Comparison of ENCODE assay signal across 8 cellular contexts in the genomic region with DNA sequence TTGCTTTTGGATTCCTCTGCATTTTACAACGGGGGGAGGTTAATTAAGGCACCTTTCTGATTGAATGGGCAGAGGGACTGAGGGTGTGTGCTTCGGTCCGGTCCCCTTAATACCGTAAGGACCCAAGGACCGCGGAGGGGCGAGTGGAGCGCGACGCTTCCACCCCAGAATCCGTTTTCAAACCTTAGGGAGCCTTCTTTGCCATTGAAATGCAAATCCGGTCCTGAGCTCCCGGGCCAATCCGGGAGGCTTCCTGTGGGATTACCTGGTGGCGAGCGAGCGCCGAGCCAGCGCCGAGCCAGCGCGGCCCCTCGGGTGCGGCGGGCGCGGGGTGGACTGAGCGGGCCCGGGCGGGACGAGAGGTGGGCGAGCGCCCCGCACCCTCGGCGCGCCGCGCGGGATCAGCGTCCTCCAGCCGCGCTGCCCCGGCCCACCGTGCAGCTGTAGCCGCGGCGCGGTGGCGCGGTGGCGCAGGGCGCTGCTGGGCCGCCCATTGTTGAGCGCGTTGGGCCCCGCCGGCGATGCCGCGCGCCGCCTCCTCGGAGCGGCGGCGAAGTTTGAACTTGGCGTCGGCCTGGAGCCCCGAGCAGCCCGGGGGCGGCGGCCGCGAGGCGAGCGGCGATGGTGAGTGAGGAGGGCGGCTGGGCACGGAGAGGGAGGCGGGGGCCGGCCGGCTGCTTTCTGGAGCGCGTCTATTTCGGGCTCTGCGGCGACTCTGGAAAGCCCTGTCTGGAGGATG.
DNase-seq lines count a peak whose midpoint lies in the region; ATAC-seq and TF ChIP-seq lines count a peak whose summit lies in the region.

No MANE protein-coding gene starts in this region.

- H3K27me3 ChIP-seq in Peyer's patch: no peaks in the 10 kb centered on the region

- peak; percentile 70 to 90 (median 84) for DNase-seq in NCI-H1417 (lab: John Stamatoyannopoulos, UW)
- no peak for DNase-seq in NCI-H1417 treated with DMSO at 0.1 percent for 48 hours (lab: John Stamatoyannopoulos, UW)
- DNase-seq in Peyer's patch: peak in 1 of 3 donors; percentile 73
- DNase-seq in cerebellar cortex (ENCODE audit: low spot score): peak; percentile 66
- DNase-seq in left kidney (ENCODE audit: low read depth, low spot score): peak; percentile 87
- peak; percentile 0 to 4 for DNase-seq in stimulated activated CD8-positive, alpha-beta memory T cell treated with anti-CD3 and anti-CD28 coated beads, Interleukin-15, amount 100 ng/mL, for 48 hours (ENCODE audit: low read depth in 2 of 2)
- DNase-seq in amniotic stem cell (lab: John Stamatoyannopoulos, UW): no peak

- peaks cover 0 to 21% (median 2%) of the 10 kb centered on the region in 4 donors for H3K4me1 ChIP-seq in Peyer's patch

- peak overlapping the region; percentile 39 to 82 (median 62) for H3K4me3 ChIP-seq in Peyer's patch

- no peaks in the 10 kb centered on the region for H3K9me3 ChIP-seq in Peyer's patch

- peak overlapping the region; percentile 6 to 96 (median 90) for H3K27ac ChIP-seq in Peyer's patch

- TF ChIP-seq POLR2A in Peyer's patch (IDR thresholded peaks at IDR 0.05): peak in 1 of 2 donors; percentile 69

- ATAC-seq in HG02763 (IDR thresholded peaks at IDR 0.05; ENCODE audit: unreplicated experiment): peak; percentile 51

- TF ChIP-seq CTCF in Peyer's patch (IDR thresholded peaks at IDR 0.05): no peak

- H3K36me3 ChIP-seq in Peyer's patch: no peaks in the 10 kb centered on the region

Comparison
In these comparisons a context has a peak if more than half of its experiments do, and no peak if none do; other contexts are left out.
1. DNase-seq: peak in NCI-H1417 (3 of 3), cerebellar cortex (single experiment), left kidney (single experiment) and stimulated activated CD8-positive, alpha-beta memory T cell treated with anti-CD3 and anti-CD28 coated beads, Interleukin-15, amount 100 ng/mL, for 48 hours (2 of 2); none in NCI-H1417 treated with DMSO at 0.1 percent for 48 hours (single experiment) and amniotic stem cell (single experiment).